In genomic region chrX:37883196-37883595, GRCh38 we compare ENCODE assay signal across 28 cellular contexts. TPM values are rescaled to one million over a fixed set of nuclear protein-coding genes. Genes with fewer than 3 reads are reported as not detected.
DNase-seq lines count a peak whose midpoint lies in the region; ATAC-seq, FAIRE-seq and TF ChIP-seq lines count a peak whose summit lies in the region.
"Had no signal": no experiment of that assay in that cellular context is flagged by ENCODE, and none has a peak within 500 bp of the region (broad histone marks: within the 10 kb centered on the region; RNA-seq: fewer than 3 reads in every experiment).

No MANE protein-coding gene starts in this region.

- DNase-seq in Caco-2: peak; percentile 20 to 56
- DNase-seq in amniotic epithelial cell (ENCODE audit: low read depth): peak; percentile 7
- no peak for DNase-seq in kidney
- DNase-seq in WTC11 (ENCODE audit: low spot score): no peak
- no peak for DNase-seq in left ventricle myocardium superior
- no peak for DNase-seq in activated CD8-positive, alpha-beta memory T cell treated with anti-CD3 and anti-CD28 coated beads, Interleukin-2, amount 50 U/mL, for 4 hours
- DNase-seq in colonic mucosa: no peak
- DNase-seq: activated CD4-positive, alpha-beta T cell treated with anti-CD3 and anti-CD28 coated beads, Interleukin-2, amount 50 U/mL, for 1 hour; activated naive CD4-positive, alpha-beta T cell treated with anti-CD3 and anti-CD28 coated beads, Interleukin-2, amount 10 ng/mL, durations not matched to agents 7 days and 5 days; amygdala; cortex of kidney; EL; glutamatergic neuron; HFFc6; left colon; naive thymus-derived CD4-positive, alpha-beta T cell; NCI-H1694 treated with DMSO at 0.1 percent for 48 hours; NCI-H526; occipital lobe; retina; SK-N-SH had no signal

- peak overlapping the region; percentile 2 for H3K27ac Mint-ChIP-seq in Caco-2 (ENCODE audit: unreplicated experiment)
- no peak overlapping the region for H3K27ac Mint-ChIP-seq in WTC11
- H3K27ac Mint-ChIP-seq: activated naive CD4-positive, alpha-beta T cell treated with anti-CD3 and anti-CD28 coated beads, Interleukin-2, amount 10 ng/mL, durations not matched to agents 7 days and 5 days; activated T-helper 1 cell treated with anti-CD3 and anti-CD28 coated beads, Interleukin-12 subunit alpha, Interleukin-12 subunit beta, Interleukin-2, Interleukin-4 antibody, amounts not matched to agents 30 ng/mL and 10 ng/mL and 1 ng/mL, durations not matched to agents 14 hours and 24 hours and 36 hours; HFFc6; mesothelial cell of epicardium; naive thymus-derived CD4-positive, alpha-beta T cell; stimulated activated effector memory CD8-positive, alpha-beta T cell treated with anti-CD3 and anti-CD28 coated beads, Interleukin-12 subunit alpha, Interleukin-12 subunit beta, amount 100 ng/mL, for 72 hours had no signal

- peak overlapping the region; percentile 59 for H3K27ac ChIP-seq in HUES48 (ENCODE audit: low read depth, low read length)
- peak overlapping the region in 1 of 2 donors; percentile 32 for H3K27ac ChIP-seq in kidney (ENCODE audit: low read depth in 2 of 2, low read length in 2 of 2)
- no peak overlapping the region for H3K27ac ChIP-seq in colonic mucosa
- H3K27ac ChIP-seq: BLaER1 treated with 17β-estradiol and CSF1 and Interleukin-3, amounts not matched to agents 10 nM and 100 nM; suprapubic skin had no signal

- TF ChIP-seq CTCF in Caco-2 (IDR thresholded peaks at IDR 0.05; ENCODE audit: insufficient read depth in 1 of 2, low read depth in 1 of 2, low read length in 1 of 2, severe bottlenecking in 1 of 2, unreplicated experiment in 1 of 2) (no peak), kidney (IDR thresholded peaks at IDR 0.05; ENCODE audit: borderline replicate concordance, extremely low read depth, insufficient read depth) (no peak), WTC11 (IDR thresholded peaks at IDR 0.05) (no peak), colonic mucosa (IDR thresholded peaks at IDR 0.05) (no peak)

- H3K4me1 Mint-ChIP-seq in Caco-2 (ENCODE audit: low read depth, unreplicated experiment) (peaks cover 11% of the 10 kb centered on the region), WTC11 (peaks cover 8% of the 10 kb centered on the region)
- H3K4me1 Mint-ChIP-seq: activated naive CD4-positive, alpha-beta T cell treated with anti-CD3 and anti-CD28 coated beads, Interleukin-2, amount 10 ng/mL, durations not matched to agents 7 days and 5 days; mesothelial cell of epicardium; naive thymus-derived CD4-positive, alpha-beta T cell; stimulated activated effector memory CD8-positive, alpha-beta T cell treated with anti-CD3 and anti-CD28 coated beads, Interleukin-12 subunit alpha, Interleukin-12 subunit beta, amount 100 ng/mL, for 72 hours had no signal

- H3K36me3 ChIP-seq in Caco-2 (ENCODE audit: control insufficient read depth, insufficient read depth, low read length) (no peaks in the 10 kb centered on the region), HUES48 (ENCODE audit: control insufficient read depth, insufficient read depth, low read length) (no peaks in the 10 kb centered on the region), kidney (ENCODE audit: control insufficient read depth in 1 of 2, insufficient read depth in 2 of 2, low read length in 2 of 2) (no peaks in the 10 kb centered on the region), colonic mucosa (no peaks in the 10 kb centered on the region)
- H3K36me3 ChIP-seq: BLaER1 treated with 17β-estradiol and CSF1 and Interleukin-3, amounts not matched to agents 10 nM and 100 nM; suprapubic skin had no signal

- H3K9ac ChIP-seq in HUES48 (ENCODE audit: low read depth, low read length) (no peak overlapping the region), kidney (ENCODE audit: low read length in 2 of 2) (no peak overlapping the region), colonic mucosa (ENCODE audit: low read depth in 2 of 2, low read length in 2 of 2) (no peak overlapping the region)
- H3K9ac ChIP-seq: BLaER1 treated with 17β-estradiol and CSF1 and Interleukin-3, amounts not matched to agents 10 nM and 100 nM; SK-N-SH had no signal

- no peak overlapping the region for H3K4me3 Mint-ChIP-seq in Caco-2 (ENCODE audit: unreplicated experiment)
- H3K4me3 Mint-ChIP-seq in WTC11: no peak overlapping the region
- H3K4me3 Mint-ChIP-seq: activated naive CD4-positive, alpha-beta T cell treated with anti-CD3 and anti-CD28 coated beads, Interleukin-2, amount 10 ng/mL, durations not matched to agents 7 days and 5 days; activated T-helper 1 cell treated with anti-CD3 and anti-CD28 coated beads, Interleukin-12 subunit alpha, Interleukin-12 subunit beta, Interleukin-2, Interleukin-4 antibody, amounts not matched to agents 30 ng/mL and 10 ng/mL and 1 ng/mL, durations not matched to agents 14 hours and 24 hours and 36 hours; HFFc6; mesothelial cell of epicardium; naive thymus-derived CD4-positive, alpha-beta T cell; stimulated activated effector memory CD8-positive, alpha-beta T cell treated with anti-CD3 and anti-CD28 coated beads, Interleukin-12 subunit alpha, Interleukin-12 subunit beta, amount 100 ng/mL, for 72 hours had no signal

- H3K9me3 ChIP-seq in Caco-2: no peaks in the 10 kb centered on the region
- no peaks in the 10 kb centered on the region for H3K9me3 ChIP-seq in HUES48 (ENCODE audit: control insufficient read depth, insufficient read depth, low read length)
- no peaks in the 10 kb centered on the region for H3K9me3 ChIP-seq in kidney (ENCODE audit: control insufficient read depth in 1 of 2, low read length in 2 of 2)
- no peaks in the 10 kb centered on the region for H3K9me3 ChIP-seq in colonic mucosa
- H3K9me3 ChIP-seq: SK-N-SH, suprapubic skin had no signal

- intact Hi-C loops in Caco-2 (cut with micrococcal nuclease; ENCODE audit: unreplicated experiment) (loop anchor here (1.0 kb wide), 1 partner anchor 22 kb away; no protein-coding TSS in a partner anchor), kidney (cut with DNase I) (no loop called here), left ventricle myocardium superior (cut with micrococcal nuclease) (no loop called here), colonic mucosa (cut with DNase I) (no loop called here)

- CTCF ChIA-PET in Caco-2 (lab: Charles Lee): no interaction called here
- CTCF ChIA-PET in WTC11 (lab: Charles Lee): no interaction called here

- no TSS peak for BruUV-seq in Caco-2 (replicated peaks; lab: Mats Ljungman, UMichigan)

- no peaks in the 10 kb centered on the region for H3K27me3 Mint-ChIP-seq in Caco-2 (ENCODE audit: insufficient read depth, unreplicated experiment)
- H3K27me3 Mint-ChIP-seq in WTC11 (ENCODE audit: low read depth): peaks cover 3% of the 10 kb centered on the region
- H3K27me3 Mint-ChIP-seq: activated naive CD4-positive, alpha-beta T cell treated with anti-CD3 and anti-CD28 coated beads, Interleukin-2, amount 10 ng/mL, durations not matched to agents 7 days and 5 days had no signal

- H3K27me3 ChIP-seq in Caco-2 (replicated peaks; ENCODE audit: control insufficient read depth, insufficient read depth, low read length) (no peaks in the 10 kb centered on the region), HUES48 (ENCODE audit: control insufficient read depth, insufficient read depth, low read length) (no peaks in the 10 kb centered on the region), colonic mucosa (no peaks in the 10 kb centered on the region)
- H3K27me3 ChIP-seq: BLaER1 treated with 17β-estradiol and CSF1 and Interleukin-3, amounts not matched to agents 10 nM and 100 nM; suprapubic skin had no signal

- ATAC-seq in WTC11 (no peak), left ventricle myocardium superior (no peak)
- ATAC-seq: left colon; naive thymus-derived CD4-positive, alpha-beta T cell; stimulated activated effector memory CD8-positive, alpha-beta T cell treated with anti-CD3 and anti-CD28 coated beads, Interleukin-12 subunit alpha, Interleukin-12 subunit beta, amount 100 ng/mL, for 72 hours had no signal

- H3K36me3 Mint-ChIP-seq in Caco-2 (ENCODE audit: insufficient read depth, unreplicated experiment): no peaks in the 10 kb centered on the region
- no peaks in the 10 kb centered on the region for H3K36me3 Mint-ChIP-seq in WTC11
- H3K36me3 Mint-ChIP-seq: activated naive CD4-positive, alpha-beta T cell treated with anti-CD3 and anti-CD28 coated beads, Interleukin-2, amount 10 ng/mL, durations not matched to agents 7 days and 5 days; mesothelial cell of epicardium; stimulated activated effector memory CD8-positive, alpha-beta T cell treated with anti-CD3 and anti-CD28 coated beads, Interleukin-12 subunit alpha, Interleukin-12 subunit beta, amount 100 ng/mL, for 72 hours had no signal

- peak; percentile 62 for FAIRE-seq in kidney (lab: Jason Lieb, UNC)
- FAIRE-seq: HTR-8/SVneo had no signal

- H3K4me1 ChIP-seq in Caco-2 (peaks cover 10% of the 10 kb centered on the region), HUES48 (ENCODE audit: control insufficient read depth, insufficient read depth, low read length) (peaks cover 7% of the 10 kb centered on the region; the same call in 1 of the 2 replicates), kidney (ENCODE audit: control insufficient read depth in 1 of 2, insufficient read depth in 1 of 2, low read depth in 1 of 2, low read length in 2 of 2) (no peaks in the 10 kb centered on the region), colonic mucosa (no peaks in the 10 kb centered on the region)
- H3K4me1 ChIP-seq: BLaER1 treated with 17β-estradiol and CSF1 and Interleukin-3, amounts not matched to agents 10 nM and 100 nM; suprapubic skin had no signal

- H3K4me3 ChIP-seq in Caco-2 (ENCODE audit: low read depth, low read length) (no peak overlapping the region), HUES48 (ENCODE audit: low read depth, low read length) (no peak overlapping the region), kidney (ENCODE audit: low read length in 2 of 2) (no peak overlapping the region), colonic mucosa (no peak overlapping the region)
- H3K4me3 ChIP-seq: BLaER1 treated with 17β-estradiol and CSF1 and Interleukin-3, amounts not matched to agents 10 nM and 100 nM; suprapubic skin had no signal

- H3K9me3 Mint-ChIP-seq in Caco-2 (ENCODE audit: unreplicated experiment) (no peaks in the 10 kb centered on the region), WTC11 (no peaks in the 10 kb centered on the region)
- H3K9me3 Mint-ChIP-seq: activated naive CD4-positive, alpha-beta T cell treated with anti-CD3 and anti-CD28 coated beads, Interleukin-2, amount 10 ng/mL, durations not matched to agents 7 days and 5 days; activated T-helper 1 cell treated with anti-CD3 and anti-CD28 coated beads, Interleukin-12 subunit alpha, Interleukin-12 subunit beta, Interleukin-2, Interleukin-4 antibody, amounts not matched to agents 30 ng/mL and 10 ng/mL and 1 ng/mL, durations not matched to agents 14 hours and 24 hours and 36 hours; HFFc6; stimulated activated effector memory CD8-positive, alpha-beta T cell treated with anti-CD3 and anti-CD28 coated beads, Interleukin-12 subunit alpha, Interleukin-12 subunit beta, amount 100 ng/mL, for 72 hours had no signal

- POLR2A ChIA-PET in Caco-2 (lab: Charles Lee): no interaction called here
- POLR2A ChIA-PET in WTC11 (lab: Charles Lee): no interaction called here

TF ChIP-seq in WTC11, 78 proteins besides CTCF, POLR2A, EP300 and RAD21 (continues in another document):
- no peak for TF ChIP-seq MYBL2 (CRISPR knock-in tag; IDR thresholded peaks at IDR 0.05)

RNA-seq across cellular contexts. Expression of gene DYNLT3, which starts 35.8 kb away (rescaled TPM):
- total RNA-seq in Caco-2 (2022) (26.9 and 27.5 TPM in 2 replicates), kidney (30.7 TPM), WTC11 (2021) (5.1 to 6.1 TPM (median 5.7 TPM) in 3 replicates), left ventricle myocardium superior (14.0 TPM), colonic mucosa (10 to 100 TPM; 17.2 to 22.2 TPM)
- 40.5 TPM for polyA plus RNA-seq in kidney (ENCODE audit: insufficient read depth, low read depth, low replicate concordance)

Comparison
In these comparisons a context has a peak if more than half of its experiments do, and no peak if none do; other contexts are left out.
1. DNase-seq: peak in Caco-2 (2 of 2) and amniotic epithelial cell (single experiment); none in kidney (single experiment), WTC11 (single experiment), left ventricle myocardium superior (single experiment), activated CD8-positive, alpha-beta memory T cell treated with anti-CD3 and anti-CD28 coated beads, Interleukin-2, amount 50 U/mL, for 4 hours (single experiment) and colonic mucosa (single experiment).